In the genomic region with DNA sequence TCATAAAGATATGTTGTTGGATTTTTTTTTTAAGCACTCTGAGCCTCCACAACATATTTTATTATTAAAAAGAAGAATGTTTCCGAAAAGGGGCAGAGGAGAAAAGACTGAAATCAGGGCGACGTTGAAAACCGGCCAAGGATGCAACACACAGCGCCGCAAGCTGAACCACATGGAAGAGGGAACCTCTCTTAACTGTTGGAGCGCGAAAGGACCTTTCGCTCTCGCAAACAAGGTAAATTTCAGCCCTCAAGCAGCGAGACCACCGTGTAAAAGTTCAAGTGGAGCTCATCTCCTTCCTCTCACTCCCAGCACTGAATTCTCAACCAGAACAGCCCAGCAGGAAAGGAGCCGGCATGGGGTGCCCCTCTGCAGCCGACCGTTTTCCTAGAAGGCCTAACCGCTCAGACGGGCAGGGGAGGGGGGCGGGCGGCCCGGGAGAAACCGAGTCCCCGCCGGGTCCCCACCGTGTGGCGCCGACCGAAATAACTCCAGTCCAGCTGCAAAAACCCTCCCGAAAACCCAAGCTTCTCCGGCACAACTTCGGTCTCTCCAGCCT, we compare ENCODE assay signal across 7 cellular contexts. TPM values are rescaled to one million over a fixed set of nuclear protein-coding genes. Genes with fewer than 3 reads are reported as not detected.
A peak's percentile ranks its signal among the peaks of the same experiment; 100 is the strongest.
DNase-seq lines count a peak whose midpoint lies in the region; ATAC-seq and TF ChIP-seq lines count a peak whose summit lies in the region.

No MANE protein-coding gene starts in this region.

- H3K4me3 Mint-ChIP-seq in activated CD4-positive, alpha-beta memory T cell treated with anti-CD3 and anti-CD28 coated beads, Interleukin-2, amount 10 ng/mL, durations not matched to agents 7 days and 5 days, result peak overlapping the region; percentile 94

- no peak for DNase-seq in activated CD4-positive, alpha-beta memory T cell treated with anti-CD3 and anti-CD28 coated beads, Interleukin-2, amount 10 ng/mL, durations not matched to agents 7 days and 5 days
- peak; percentile 24 to 25 for DNase-seq in cardiac muscle cell (ENCODE audit: low read depth in 1 of 2, low spot score in 1 of 2)
- DNase-seq in 8988T, result no peak

- H3K36me3 ChIP-seq in HUES48 (ENCODE audit: control insufficient read depth, insufficient read depth, low read length), result no peaks in the 10 kb centered on the region; the same call in 1 of the 2 replicates
- H3K36me3 ChIP-seq in cardiac muscle cell, result no peaks in the 10 kb centered on the region
- H3K36me3 ChIP-seq in rectal smooth muscle tissue (ENCODE audit: control insufficient read depth, insufficient read depth, low read length), result no peaks in the 10 kb centered on the region

- H3K27ac Mint-ChIP-seq in activated CD4-positive, alpha-beta memory T cell treated with anti-CD3 and anti-CD28 coated beads, Interleukin-2, amount 10 ng/mL, durations not matched to agents 7 days and 5 days, result peak overlapping the region; percentile 79

- no peaks in the 10 kb centered on the region for H3K9me3 Mint-ChIP-seq in activated CD4-positive, alpha-beta memory T cell treated with anti-CD3 and anti-CD28 coated beads, Interleukin-2, amount 10 ng/mL, durations not matched to agents 7 days and 5 days

- H3K27me3 ChIP-seq in HUES48 (ENCODE audit: control insufficient read depth, insufficient read depth, low read length), result peaks cover 15% of the 10 kb centered on the region
- H3K27me3 ChIP-seq in cardiac muscle cell, result peaks cover 26% of the 10 kb centered on the region
- peaks cover 4% of the 10 kb centered on the region for H3K27me3 ChIP-seq in rectal smooth muscle tissue (ENCODE audit: control insufficient read depth, insufficient read depth, low read length)

- H3K36me3 Mint-ChIP-seq in activated CD4-positive, alpha-beta memory T cell treated with anti-CD3 and anti-CD28 coated beads, Interleukin-2, amount 10 ng/mL, durations not matched to agents 7 days and 5 days (ENCODE audit: low read depth), result no peaks in the 10 kb centered on the region

- H3K9me3 ChIP-seq in HUES48 (ENCODE audit: control insufficient read depth, insufficient read depth, low read length), result no peaks in the 10 kb centered on the region
- H3K9me3 ChIP-seq in cardiac muscle cell (ENCODE audit: low read depth), result no peaks in the 10 kb centered on the region

- CTCF ChIA-PET in activated CD4-positive, alpha-beta memory T cell treated with anti-CD3 and anti-CD28 coated beads, Interleukin-2, amount 10 ng/mL, durations not matched to agents 7 days and 5 days (lab: Charles Lee), result interaction anchor here (0.7 to 1.2 kb wide), 3 partner anchors 45 to 63 kb away, joined by 3 read pairs; no protein-coding TSS in a partner anchor

- H3K9ac ChIP-seq in HUES48 (ENCODE audit: low read depth, low read length), result peak overlapping the region; percentile 90
- no peak overlapping the region for H3K9ac ChIP-seq in rectal smooth muscle tissue (ENCODE audit: low read length)

- H3K27ac ChIP-seq in HUES48 (ENCODE audit: low read depth, low read length) (peak overlapping the region; percentile 80), cardiac muscle cell (no peak overlapping the region), rectal smooth muscle tissue (ENCODE audit: low read depth, low read length) (no peak overlapping the region)

- peaks cover 32% of the 10 kb centered on the region for H3K4me1 Mint-ChIP-seq in activated CD4-positive, alpha-beta memory T cell treated with anti-CD3 and anti-CD28 coated beads, Interleukin-2, amount 10 ng/mL, durations not matched to agents 7 days and 5 days

- H3K4me3 ChIP-seq in GM08714 (ENCODE audit: low read length) (peak overlapping the region; percentile 92), HUES48 (ENCODE audit: low read depth, low read length) (peak overlapping the region; percentile 99), cardiac muscle cell (peak overlapping the region; percentile 94), rectal smooth muscle tissue (ENCODE audit: low read length) (peak overlapping the region; percentile 79)

- ATAC-seq in GM21390 (IDR thresholded peaks at IDR 0.05; ENCODE audit: unreplicated experiment), result peak; percentile 19

- no peak for TF ChIP-seq CTCF in cardiac muscle cell (IDR thresholded peaks at IDR 0.05; ENCODE audit: low read depth, low read length)

- peaks cover 19% of the 10 kb centered on the region for H3K27me3 Mint-ChIP-seq in activated CD4-positive, alpha-beta memory T cell treated with anti-CD3 and anti-CD28 coated beads, Interleukin-2, amount 10 ng/mL, durations not matched to agents 7 days and 5 days

- POLR2A ChIA-PET in activated CD4-positive, alpha-beta memory T cell treated with anti-CD3 and anti-CD28 coated beads, Interleukin-2, amount 10 ng/mL, durations not matched to agents 7 days and 5 days (lab: Charles Lee), result interaction anchor here (1.2 to 3.4 kb wide), 6 partner anchors 49 to 315 kb away, joined by 3 to 10 read pairs (median 10); a partner anchor contains a TSS

- H3K4me1 ChIP-seq in HUES48 (ENCODE audit: control insufficient read depth, insufficient read depth, low read length) (peaks cover 15% of the 10 kb centered on the region), cardiac muscle cell (ENCODE audit: low read depth) (no peaks in the 10 kb centered on the region), rectal smooth muscle tissue (ENCODE audit: control insufficient read depth, insufficient read depth, low read length) (peaks cover 2% of the 10 kb centered on the region)

RNA-seq across cellular contexts. Expression of a gene that starts 0.6 kb away (rescaled TPM):
- 1 to 10 TPM; 3.5 to 3.7 TPM for total RNA-seq in activated CD4-positive, alpha-beta memory T cell treated with anti-CD3 and anti-CD28 coated beads, Interleukin-2, amount 10 ng/mL, durations not matched to agents 7 days and 5 days
- total RNA-seq in cardiac muscle cell, result 0.67 and 1.7 TPM in 2 replicates
- polyA plus RNA-seq in cardiac muscle cell, result 1.8 TPM in 1 of 2 replicates, not detected in the other

Comparison
In these comparisons a context has a peak if more than half of its experiments do, and no peak if none do; other contexts are left out.
1. DNase-seq: peak in cardiac muscle cell (2 of 2); none in activated CD4-positive, alpha-beta memory T cell treated with anti-CD3 and anti-CD28 coated beads, Interleukin-2, amount 10 ng/mL, durations not matched to agents 7 days and 5 days (single experiment) and 8988T (single experiment).
2. Peak in every context shown above with its lines, with median percentiles within 50 percentile points of each other: H3K4me3 ChIP-seq.